ENCODE assay signal across 1 cellular context in genomic region chr9:117204971-117205370, GRCh38.
TF ChIP-seq lines count a peak whose summit lies in the region.

No MANE protein-coding gene starts in this region.

TF ChIP-seq in H1, 55 proteins besides CTCF, POLR2A, EP300 and RAD21 (continued from another document):
- TF ChIP-seq USF2 (IDR thresholded peaks at IDR 0.05; ENCODE audit: low read length) (no peak), BCL11A (IDR thresholded peaks at IDR 0.05; ENCODE audit: low read depth in 2 of 2, low read length in 2 of 2) (no peak), TBP (IDR thresholded peaks at IDR 0.05; ENCODE audit: low read depth, low read length) (no peak), JUND (IDR thresholded peaks at IDR 0.05; ENCODE audit: low read length) (no peak), SRF (IDR thresholded peaks at IDR 0.05; ENCODE audit: low read depth, low read length) (no peak), JUN (IDR thresholded peaks at IDR 0.05; ENCODE audit: low read depth, low read length) (no peak), GABPA (IDR thresholded peaks at IDR 0.05; ENCODE audit: borderline replicate concordance, insufficient read depth, low read length) (no peak), SP4 (IDR thresholded peaks at IDR 0.05; ENCODE audit: low read length) (no peak), RBBP5 (IDR thresholded peaks at IDR 0.05; ENCODE audit: borderline replicate concordance, low read depth, low read length) (no peak)
